Comparison of ENCODE assay signal across 10 cellular contexts in genomic region chr3:26967531-26967930, GRCh38.
"Had no signal": no experiment of that assay in that cellular context is flagged by ENCODE, and none has a peak within 500 bp of the region (broad histone marks: within the 10 kb centered on the region; RNA-seq: fewer than 3 reads in every experiment).

No MANE protein-coding gene starts in this region.

- DNase-seq: H9, HCEC 1CT, IMR-90 had no signal

- H3K27ac Mint-ChIP-seq: GM23338, H9 had no signal

- H3K4me1 Mint-ChIP-seq: GM23338, H9 had no signal

- ATAC-seq: GM23338, K562 had no signal

- H3K27ac ChIP-seq: HL-60, KMS-11 had no signal

- H3K4me3 Mint-ChIP-seq: GM23338, H9 had no signal

- H3K4me3 ChIP-seq: GM23338, K562 had no signal

- FAIRE-seq: H1, H54, HTR-8/SVneo, K562 had no signal
